In the genomic region with DNA sequence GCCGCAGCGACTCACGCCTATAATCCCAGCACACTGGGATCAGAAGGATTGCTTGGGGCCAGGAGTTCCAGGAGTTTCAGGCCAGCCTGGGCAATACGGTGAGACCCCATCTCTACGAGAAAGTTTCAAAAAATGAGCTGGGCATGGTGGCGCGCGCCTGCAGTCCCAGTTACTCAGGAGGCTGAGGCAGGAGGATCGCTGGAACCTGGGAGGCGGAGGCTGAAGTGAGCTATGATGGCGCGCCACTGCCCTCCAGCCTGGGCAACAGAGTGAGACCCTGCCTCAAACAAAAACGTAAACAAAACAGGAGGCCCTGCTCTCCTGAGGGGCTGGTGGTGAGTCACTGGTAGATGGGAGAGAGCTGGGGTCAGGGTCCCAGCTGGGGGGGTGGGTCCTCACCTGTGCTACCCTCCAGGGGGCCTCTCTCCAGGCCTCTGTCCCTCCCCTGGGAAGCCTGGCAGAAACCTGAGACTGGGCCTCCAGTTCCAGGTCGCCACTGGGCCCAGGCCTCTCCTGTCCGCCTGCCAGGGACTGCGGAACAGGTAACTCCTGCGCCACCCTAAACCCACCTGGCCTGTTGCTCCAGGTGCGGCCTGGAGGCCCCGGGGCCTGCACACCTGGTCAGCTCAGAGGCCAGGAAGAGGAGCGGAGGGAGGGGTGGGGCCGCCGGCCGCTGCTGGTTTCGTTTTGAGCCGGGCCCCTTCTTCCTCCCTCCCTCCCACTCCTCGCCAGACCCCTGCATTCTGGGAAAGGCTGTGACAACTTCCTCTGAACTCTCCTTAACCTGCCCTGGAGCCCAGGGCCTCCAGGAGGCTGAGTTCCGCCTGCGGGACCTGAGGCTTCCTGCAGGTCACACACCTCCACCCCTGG, we compare ENCODE assay signal across 8 cellular contexts. TPM values are rescaled to one million over a fixed set of nuclear protein-coding genes. Genes with fewer than 3 reads are reported as not detected.
DNase-seq lines count a peak whose midpoint lies in the region; ATAC-seq, FAIRE-seq and TF ChIP-seq lines count a peak whose summit lies in the region.

No MANE protein-coding gene starts in this region.

- peaks cover 27% of the 10 kb centered on the region for H3K4me1 ChIP-seq in mucosa of stomach (ENCODE audit: control insufficient read depth, insufficient read depth, low read length)
- H3K4me1 ChIP-seq in Karpas-422 (ENCODE audit: low read length): no peaks in the 10 kb centered on the region

- ATAC-seq in HG03139 (IDR thresholded peaks at IDR 0.05; ENCODE audit: unreplicated experiment): no peak

- no peaks in the 10 kb centered on the region for H3K27me3 Mint-ChIP-seq in activated T-helper 2 cell treated with anti-CD3 and anti-CD28 coated beads, Interferon-gamma antibody, Interleukin-2, Interleukin-4, amounts not matched to agents 10 μg/mL and 5 μg/mL and 100 μg/mL, durations not matched to agents 14 hours and 24 hours and 36 hours (ENCODE audit: low read depth)
- H3K27me3 Mint-ChIP-seq in nephron progenitor cell (ENCODE audit: low read depth, poor library complexity): peaks cover 6% of the 10 kb centered on the region

- H3K9me3 ChIP-seq in mucosa of stomach (ENCODE audit: control insufficient read depth, low read length) (no peaks in the 10 kb centered on the region), Karpas-422 (ENCODE audit: low read length) (no peaks in the 10 kb centered on the region)

- TF ChIP-seq POLR2A in GM19193 (IDR thresholded peaks at IDR 0.05; ENCODE audit: extremely low read depth, insufficient read depth, insufficient read length): peak; percentile 43

- no peaks in the 10 kb centered on the region for H3K36me3 Mint-ChIP-seq in activated T-helper 2 cell treated with anti-CD3 and anti-CD28 coated beads, Interferon-gamma antibody, Interleukin-2, Interleukin-4, amounts not matched to agents 10 μg/mL and 5 μg/mL and 100 μg/mL, durations not matched to agents 14 hours and 24 hours and 36 hours (ENCODE audit: low read depth)
- H3K36me3 Mint-ChIP-seq in nephron progenitor cell (ENCODE audit: low read depth): no peaks in the 10 kb centered on the region

- TF ChIP-seq CTCF in 22Rv1 (IDR thresholded peaks at IDR 0.05): no peak
- TF ChIP-seq CTCF in nephron progenitor cell (IDR thresholded peaks at IDR 0.05): no peak

- H4K20me1 ChIP-seq in Karpas-422 (ENCODE audit: insufficient read depth, low read depth, low read length): no peaks in the 10 kb centered on the region

- H3K4me1 Mint-ChIP-seq in activated T-helper 2 cell treated with anti-CD3 and anti-CD28 coated beads, Interferon-gamma antibody, Interleukin-2, Interleukin-4, amounts not matched to agents 10 μg/mL and 5 μg/mL and 100 μg/mL, durations not matched to agents 14 hours and 24 hours and 36 hours (ENCODE audit: low read depth): peaks cover 18% of the 10 kb centered on the region
- H3K4me1 Mint-ChIP-seq in nephron progenitor cell: peaks cover 20% of the 10 kb centered on the region

- no peaks in the 10 kb centered on the region for H3K79me2 ChIP-seq in Karpas-422 (ENCODE audit: low read length)

- peak overlapping the region; percentile 69 for H3K9ac ChIP-seq in mucosa of stomach (ENCODE audit: low read length)
- no peak overlapping the region for H3K9ac ChIP-seq in Karpas-422 (ENCODE audit: low read length)

- H3K4me3 ChIP-seq in mucosa of stomach (ENCODE audit: low read length) (no peak overlapping the region), Karpas-422 (ENCODE audit: low read length) (no peak overlapping the region)

- H3K4me3 Mint-ChIP-seq in activated T-helper 2 cell treated with anti-CD3 and anti-CD28 coated beads, Interferon-gamma antibody, Interleukin-2, Interleukin-4, amounts not matched to agents 10 μg/mL and 5 μg/mL and 100 μg/mL, durations not matched to agents 14 hours and 24 hours and 36 hours (ENCODE audit: low read depth): peak overlapping the region; percentile 21
- no peak overlapping the region for H3K4me3 Mint-ChIP-seq in nephron progenitor cell

- intact Hi-C loops in activated T-helper 2 cell treated with anti-CD3 and anti-CD28 coated beads, Interferon-gamma antibody, Interleukin-2, Interleukin-4, amounts not matched to agents 10 μg/mL and 5 μg/mL and 100 μg/mL, durations not matched to agents 14 hours and 24 hours and 36 hours (cut with micrococcal nuclease): no loop called here

- H3K27ac ChIP-seq in 22Rv1: peak overlapping the region; percentile 63
- no peak overlapping the region for H3K27ac ChIP-seq in Karpas-422 (ENCODE audit: low read length)

- no peak overlapping the region for H2AFZ ChIP-seq in Karpas-422 (ENCODE audit: low read length)

- FAIRE-seq in urothelium cell line (lab: Jason Lieb, UNC): no peak

- H3K9me2 ChIP-seq in Karpas-422 (replicated peaks; ENCODE audit: insufficient read depth, low read length): no peaks in the 10 kb centered on the region

- H3K27me3 ChIP-seq in mucosa of stomach (ENCODE audit: control insufficient read depth, insufficient read depth, low read length) (no peaks in the 10 kb centered on the region), Karpas-422 (ENCODE audit: low read length) (no peaks in the 10 kb centered on the region)

- H3K27ac Mint-ChIP-seq in activated T-helper 2 cell treated with anti-CD3 and anti-CD28 coated beads, Interferon-gamma antibody, Interleukin-2, Interleukin-4, amounts not matched to agents 10 μg/mL and 5 μg/mL and 100 μg/mL, durations not matched to agents 14 hours and 24 hours and 36 hours: peak overlapping the region; percentile 78
- no peak overlapping the region for H3K27ac Mint-ChIP-seq in nephron progenitor cell

- DNase-seq in activated T-helper 2 cell treated with anti-CD3 and anti-CD28 coated beads, Interferon-gamma antibody, Interleukin-2, Interleukin-4, amounts not matched to agents 10 μg/mL and 5 μg/mL and 100 μg/mL, durations not matched to agents 14 hours and 24 hours and 36 hours (ENCODE audit: low spot score): peak; percentile 38
- DNase-seq in urothelium cell line (ENCODE audit: low spot score) (no peak), nephron progenitor cell (no peak), Karpas-422 (no peak)

- no peak overlapping the region for H3K4me2 ChIP-seq in Karpas-422 (ENCODE audit: low read depth, low read length, poor library complexity, severe bottlenecking)

- H3K36me3 ChIP-seq in mucosa of stomach (ENCODE audit: control insufficient read depth, insufficient read depth, low read length) (no peaks in the 10 kb centered on the region), Karpas-422 (ENCODE audit: insufficient read depth, low read length) (no peaks in the 10 kb centered on the region)

- H3K9me3 Mint-ChIP-seq in activated T-helper 2 cell treated with anti-CD3 and anti-CD28 coated beads, Interferon-gamma antibody, Interleukin-2, Interleukin-4, amounts not matched to agents 10 μg/mL and 5 μg/mL and 100 μg/mL, durations not matched to agents 14 hours and 24 hours and 36 hours: no peaks in the 10 kb centered on the region
- no peaks in the 10 kb centered on the region for H3K9me3 Mint-ChIP-seq in nephron progenitor cell

RNA-seq across cellular contexts. Expression of gene ZBTB7A, which starts 17.2 kb away (rescaled TPM):
- total RNA-seq in activated T-helper 2 cell treated with anti-CD3 and anti-CD28 coated beads, Interferon-gamma antibody, Interleukin-2, Interleukin-4, amounts not matched to agents 10 μg/mL and 5 μg/mL and 100 μg/mL, durations not matched to agents 14 hours and 24 hours and 36 hours: 39.9 and 41.2 TPM in 2 replicates
- total RNA-seq in Karpas-422 (2014; rRNA removed; shearing (Covaris generic); ENCODE audit: low replicate concordance): 7.2 and 29.3 TPM in 2 replicates

RNA-seq across cellular contexts. Expression of gene MAP2K2, which starts 40.0 kb away (rescaled TPM):
- total RNA-seq in activated T-helper 2 cell treated with anti-CD3 and anti-CD28 coated beads, Interferon-gamma antibody, Interleukin-2, Interleukin-4, amounts not matched to agents 10 μg/mL and 5 μg/mL and 100 μg/mL, durations not matched to agents 14 hours and 24 hours and 36 hours: 131 and 141 TPM in 2 replicates
- total RNA-seq in Karpas-422 (2014; rRNA removed; shearing (Covaris generic); ENCODE audit: low replicate concordance): 106 and 270 TPM in 2 replicates
